In genomic region chr19:4678881-4679379, GRCh38 we compare ENCODE assay signal across 9 cellular contexts. TPM values are rescaled to one million over a fixed set of nuclear protein-coding genes. Genes with fewer than 3 reads are reported as not detected.
A peak's percentile ranks its signal among the peaks of the same experiment; 100 is the strongest.
DNase-seq lines count a peak whose midpoint lies in the region; ATAC-seq and TF ChIP-seq lines count a peak whose summit lies in the region.
"Had no signal": no experiment of that assay in that cellular context is flagged by ENCODE, and none has a peak within 500 bp of the region (broad histone marks: within the 10 kb centered on the region; RNA-seq: fewer than 3 reads in every experiment).

No MANE protein-coding gene starts in this region.

- no peaks in the 10 kb centered on the region for H3K27me3 Mint-ChIP-seq in T-helper 17 cell
- no peaks in the 10 kb centered on the region for H3K27me3 Mint-ChIP-seq in stimulated activated naive CD8-positive, alpha-beta T cell treated with anti-CD3 and anti-CD28 coated beads, Interleukin-15, amount 100 ng/mL, for 72 hours

- H3K4me3 Mint-ChIP-seq in T-helper 17 cell = no peak overlapping the region
- H3K4me3 Mint-ChIP-seq in stimulated activated naive CD8-positive, alpha-beta T cell treated with anti-CD3 and anti-CD28 coated beads, Interleukin-15, amount 100 ng/mL, for 72 hours = no peak overlapping the region

- intact Hi-C loops in right cardiac atrium (cut with DNase I) = no loop called here

- no peaks in the 10 kb centered on the region for H3K9me3 Mint-ChIP-seq in stimulated activated naive CD8-positive, alpha-beta T cell treated with anti-CD3 and anti-CD28 coated beads, Interleukin-15, amount 100 ng/mL, for 72 hours

- no peaks in the 10 kb centered on the region for H3K4me1 ChIP-seq in right cardiac atrium (ENCODE audit: control insufficient read depth, insufficient read depth, low read length)

- DNase-seq in activated T-cell treated with anti-CD3 and anti-CD28 coated beads for 48 hours (ENCODE audit: low read depth) (peak; percentile 17), T-helper 17 cell (no peak), right cardiac atrium (peak in 2 of 3 donors; percentile 42 to 62), omental fat pad (ENCODE audit: low spot score) (no peak)
- DNase-seq in activated T-cell treated with anti-CD3 and anti-CD28 coated beads, Interleukin-2, amount 50 U/mL, for 1 hour = no peak
- DNase-seq in stimulated activated naive CD8-positive, alpha-beta T cell treated with anti-CD3 and anti-CD28 coated beads, Interleukin-15, amount 100 ng/mL, for 72 hours = no peak

- H3K4me3 ChIP-seq in right cardiac atrium (ENCODE audit: low read length) = no peak overlapping the region
- H3K4me3 ChIP-seq: BLaER1 treated with 17β-estradiol and CSF1 and Interleukin-3, amounts not matched to agents 10 nM and 100 nM had no signal

- ATAC-seq in T-helper 17 cell (peak; percentile 69), right cardiac atrium (peak; percentile 18 to 70), HG03039 (IDR thresholded peaks at IDR 0.05; ENCODE audit: unreplicated experiment) (no peak), omental fat pad (ENCODE audit: low FRiP score) (no peak), HG03108 (IDR thresholded peaks at IDR 0.05; ENCODE audit: unreplicated experiment) (no peak)
- peak; percentile 41 for ATAC-seq in stimulated activated naive CD8-positive, alpha-beta T cell treated with anti-CD3 and anti-CD28 coated beads, Interleukin-15, amount 100 ng/mL, for 72 hours

- H3K4me1 Mint-ChIP-seq in T-helper 17 cell = no peaks in the 10 kb centered on the region
- H3K4me1 Mint-ChIP-seq in stimulated activated naive CD8-positive, alpha-beta T cell treated with anti-CD3 and anti-CD28 coated beads, Interleukin-15, amount 100 ng/mL, for 72 hours = no peaks in the 10 kb centered on the region

- H3K9me3 ChIP-seq in T-helper 17 cell (ENCODE audit: control insufficient read depth, low read length, poor library complexity, severe bottlenecking) = no peaks in the 10 kb centered on the region
- no peaks in the 10 kb centered on the region for H3K9me3 ChIP-seq in right cardiac atrium (ENCODE audit: control insufficient read depth, low read length)
- H3K9me3 ChIP-seq: BLaER1 treated with 17β-estradiol and CSF1 and Interleukin-3, amounts not matched to agents 10 nM and 100 nM had no signal

- no peaks in the 10 kb centered on the region for H3K36me3 Mint-ChIP-seq in T-helper 17 cell (ENCODE audit: low read depth)

- H3K27ac Mint-ChIP-seq in T-helper 17 cell = no peak overlapping the region
- H3K27ac Mint-ChIP-seq in stimulated activated naive CD8-positive, alpha-beta T cell treated with anti-CD3 and anti-CD28 coated beads, Interleukin-15, amount 100 ng/mL, for 72 hours = peak overlapping the region in 1 of 2 donors; percentile 63

- H3K27me3 ChIP-seq in right cardiac atrium (ENCODE audit: control insufficient read depth, insufficient read depth) = no peaks in the 10 kb centered on the region
- H3K27me3 ChIP-seq: BLaER1 treated with 17β-estradiol and CSF1 and Interleukin-3, amounts not matched to agents 10 nM and 100 nM had no signal

- WGBS in right cardiac atrium = 62% methylated on average over 20 of the region's 20 CpGs

- H3K27ac ChIP-seq in right cardiac atrium (ENCODE audit: low read length) = no peak overlapping the region
- H3K27ac ChIP-seq: BLaER1 treated with 17β-estradiol and CSF1 and Interleukin-3, amounts not matched to agents 10 nM and 100 nM had no signal

- no peak for TF ChIP-seq CTCF in omental fat pad (IDR thresholded peaks at IDR 0.05)

RNA-seq across cellular contexts. Expression of gene MYDGF, which starts 8.8 kb away (rescaled TPM):
- 10 to 100 TPM; 33.9 to 37.9 TPM for total RNA-seq in T-helper 17 cell
- 10 to 100 TPM; 21.7 to 47.0 (median 31.5) TPM for total RNA-seq in right cardiac atrium
- polyA plus RNA-seq in right cardiac atrium = 48.2 TPM
- 10 to 100 TPM; 25.7 to 59.2 (median 51.6) TPM for total RNA-seq in omental fat pad

RNA-seq across cellular contexts. Expression of gene TNFAIP8L1, which starts 39.6 kb away (rescaled TPM):
- total RNA-seq in T-helper 17 cell (10 to 100 TPM; 14.9 to 18.3 TPM), right cardiac atrium (1 to 10 TPM; 2.8 to 5.6 (median 4.6) TPM), omental fat pad (1 to 10 TPM; 1.8 to 6.3 (median 3.1) TPM)
- polyA plus RNA-seq in right cardiac atrium = 6.0 TPM

RNA-seq across cellular contexts. Expression of gene DPP9, which starts 44.7 kb away (rescaled TPM):
- total RNA-seq in T-helper 17 cell (10 to 100 TPM; 84.1 to 91.8 TPM), right cardiac atrium (10 to 100 TPM; 35.1 to 43.9 (median 36.9) TPM), omental fat pad (10 to 100 TPM; 25.3 to 42.9 (median 41.0) TPM)
- 27.0 TPM for polyA plus RNA-seq in right cardiac atrium

Comparison
In these comparisons a context has a peak if more than half of its experiments do, and no peak if none do; other contexts are left out.
1. DNase-seq: peak in activated T-cell treated with anti-CD3 and anti-CD28 coated beads for 48 hours (single experiment) and right cardiac atrium (2 of 3); none in activated T-cell treated with anti-CD3 and anti-CD28 coated beads, Interleukin-2, amount 50 U/mL, for 1 hour (single experiment), T-helper 17 cell (0 of 3), stimulated activated naive CD8-positive, alpha-beta T cell treated with anti-CD3 and anti-CD28 coated beads, Interleukin-15, amount 100 ng/mL, for 72 hours (0 of 2) and omental fat pad (single experiment).
2. ATAC-seq: peak in T-helper 17 cell (single experiment), right cardiac atrium (2 of 2) and stimulated activated naive CD8-positive, alpha-beta T cell treated with anti-CD3 and anti-CD28 coated beads, Interleukin-15, amount 100 ng/mL, for 72 hours (single experiment); none in HG03039 (single experiment), omental fat pad (single experiment) and HG03108 (single experiment).